In the genomic region with DNA sequence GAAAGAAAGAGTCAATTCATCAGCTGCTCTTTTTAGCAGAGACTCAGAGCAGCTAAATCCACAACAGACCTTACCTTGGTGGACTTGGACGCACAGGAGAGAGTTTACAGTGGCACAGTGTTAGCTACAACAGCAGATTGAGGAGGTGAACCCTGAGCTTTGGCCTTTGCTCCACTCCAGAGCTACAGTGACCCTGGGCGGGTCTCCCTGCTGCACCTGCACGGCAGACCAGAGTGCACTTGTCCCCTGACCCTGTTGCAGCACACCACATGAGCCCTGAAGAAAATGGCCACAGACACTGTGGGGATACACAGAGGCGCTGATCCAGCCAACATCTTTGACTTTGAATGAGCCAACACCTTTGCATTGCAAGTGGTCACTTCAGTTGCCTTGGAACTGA, we compare ENCODE assay signal across 2 cellular contexts.
A peak's percentile ranks its signal among the peaks of the same experiment; 100 is the strongest.
TF ChIP-seq lines count a peak whose summit lies in the region.

No MANE protein-coding gene starts in this region.

TF ChIP-seq in HepG2, 621 proteins besides CTCF, POLR2A, EP300 and RAD21 (continues in another document):
- TF ChIP-seq, protein P1, sequence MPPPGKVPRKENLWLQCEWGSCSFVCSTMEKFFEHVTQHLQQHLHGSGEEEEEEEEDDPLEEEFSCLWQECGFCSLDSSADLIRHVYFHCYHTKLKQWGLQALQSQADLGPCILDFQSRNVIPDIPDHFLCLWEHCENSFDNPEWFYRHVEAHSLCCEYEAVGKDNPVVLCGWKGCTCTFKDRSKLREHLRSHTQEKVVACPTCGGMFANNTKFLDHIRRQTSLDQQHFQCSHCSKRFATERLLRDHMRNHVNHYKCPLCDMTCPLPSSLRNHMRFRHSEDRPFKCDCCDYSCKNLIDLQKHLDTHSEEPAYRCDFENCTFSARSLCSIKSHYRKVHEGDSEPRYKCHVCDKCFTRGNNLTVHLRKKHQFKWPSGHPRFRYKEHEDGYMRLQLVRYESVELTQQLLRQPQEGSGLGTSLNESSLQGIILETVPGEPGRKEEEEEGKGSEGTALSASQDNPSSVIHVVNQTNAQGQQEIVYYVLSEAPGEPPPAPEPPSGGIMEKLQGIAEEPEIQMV (CRISPR knock-in tag; IDR thresholded peaks at IDR 0.05; ENCODE audit: low read depth), result 0 out of 2 replicates have a peak, but pooled peaks have one; percentile 46
- TF ChIP-seq NCOA5 (CRISPR knock-in tag; IDR thresholded peaks at IDR 0.05) (no peak), ZNF670 (CRISPR knock-in tag; IDR thresholded peaks at IDR 0.05; ENCODE audit: borderline replicate concordance) (peak; percentile 96), ZNF709 (CRISPR knock-in tag; IDR thresholded peaks at IDR 0.05) (0 out of 2 replicates have a peak, but pooled peaks have one; percentile 28), CENPX (CRISPR knock-in tag; IDR thresholded peaks at IDR 0.05) (no peak), ZSCAN9 (CRISPR knock-in tag; IDR thresholded peaks at IDR 0.05; ENCODE audit: borderline replicate concordance) (no peak), ZSCAN29 (CRISPR knock-in tag; conservative IDR thresholded peaks at IDR 0.05) (no peak), CREB1 (IDR thresholded peaks at IDR 0.05) (no peak), CREB1 (CRISPR knock-in tag; IDR thresholded peaks at IDR 0.05) (peak; percentile 13; the same call in 1 of the 2 replicates), RBM22 (optimal IDR thresholded peaks at IDR 0.05; ENCODE audit: low read length) (no peak), ZBTB7B (CRISPR knock-in tag; IDR thresholded peaks at IDR 0.05) (0 out of 2 replicates have a peak, but pooled peaks have one; percentile 33), GTF3A (CRISPR knock-in tag; conservative IDR thresholded peaks at IDR 0.05) (no peak), HNRNPUL1 (IDR thresholded peaks at IDR 0.05; ENCODE audit: low read depth, low read length) (no peak), PHF20 (CRISPR knock-in tag; IDR thresholded peaks at IDR 0.05) (peak; percentile 56; the same call in 1 of the 2 replicates)
- TF ChIP-seq, protein P2, sequence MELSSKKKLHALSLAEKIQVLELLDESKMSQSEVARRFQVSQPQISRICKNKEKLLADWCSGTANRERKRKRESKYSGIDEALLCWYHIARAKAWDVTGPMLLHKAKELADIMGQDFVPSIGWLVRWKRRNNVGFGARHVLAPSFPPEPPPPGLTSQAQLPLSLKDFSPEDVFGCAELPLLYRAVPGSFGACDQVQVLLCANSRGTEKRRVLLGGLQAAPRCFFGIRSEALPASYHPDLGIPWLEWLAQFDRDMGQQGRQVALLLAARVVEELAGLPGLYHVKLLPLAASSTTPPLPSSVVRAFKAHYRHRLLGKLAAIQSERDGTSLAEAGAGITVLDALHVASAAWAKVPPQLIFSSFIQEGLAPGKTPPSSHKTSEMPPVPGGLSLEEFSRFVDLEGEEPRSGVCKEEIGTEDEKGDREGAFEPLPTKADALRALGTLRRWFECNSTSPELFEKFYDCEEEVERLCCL (CRISPR knock-in tag; IDR thresholded peaks at IDR 0.05; ENCODE audit: borderline replicate concordance), result no peak
- TF ChIP-seq, protein P3, sequence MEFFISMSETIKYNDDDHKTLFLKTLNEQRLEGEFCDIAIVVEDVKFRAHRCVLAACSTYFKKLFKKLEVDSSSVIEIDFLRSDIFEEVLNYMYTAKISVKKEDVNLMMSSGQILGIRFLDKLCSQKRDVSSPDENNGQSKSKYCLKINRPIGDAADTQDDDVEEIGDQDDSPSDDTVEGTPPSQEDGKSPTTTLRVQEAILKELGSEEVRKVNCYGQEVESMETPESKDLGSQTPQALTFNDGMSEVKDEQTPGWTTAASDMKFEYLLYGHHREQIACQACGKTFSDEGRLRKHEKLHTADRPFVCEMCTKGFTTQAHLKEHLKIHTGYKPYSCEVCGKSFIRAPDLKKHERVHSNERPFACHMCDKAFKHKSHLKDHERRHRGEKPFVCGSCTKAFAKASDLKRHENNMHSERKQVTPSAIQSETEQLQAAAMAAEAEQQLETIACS (CRISPR knock-in tag; IDR thresholded peaks at IDR 0.05), result no peak
- TF ChIP-seq, protein P4, sequence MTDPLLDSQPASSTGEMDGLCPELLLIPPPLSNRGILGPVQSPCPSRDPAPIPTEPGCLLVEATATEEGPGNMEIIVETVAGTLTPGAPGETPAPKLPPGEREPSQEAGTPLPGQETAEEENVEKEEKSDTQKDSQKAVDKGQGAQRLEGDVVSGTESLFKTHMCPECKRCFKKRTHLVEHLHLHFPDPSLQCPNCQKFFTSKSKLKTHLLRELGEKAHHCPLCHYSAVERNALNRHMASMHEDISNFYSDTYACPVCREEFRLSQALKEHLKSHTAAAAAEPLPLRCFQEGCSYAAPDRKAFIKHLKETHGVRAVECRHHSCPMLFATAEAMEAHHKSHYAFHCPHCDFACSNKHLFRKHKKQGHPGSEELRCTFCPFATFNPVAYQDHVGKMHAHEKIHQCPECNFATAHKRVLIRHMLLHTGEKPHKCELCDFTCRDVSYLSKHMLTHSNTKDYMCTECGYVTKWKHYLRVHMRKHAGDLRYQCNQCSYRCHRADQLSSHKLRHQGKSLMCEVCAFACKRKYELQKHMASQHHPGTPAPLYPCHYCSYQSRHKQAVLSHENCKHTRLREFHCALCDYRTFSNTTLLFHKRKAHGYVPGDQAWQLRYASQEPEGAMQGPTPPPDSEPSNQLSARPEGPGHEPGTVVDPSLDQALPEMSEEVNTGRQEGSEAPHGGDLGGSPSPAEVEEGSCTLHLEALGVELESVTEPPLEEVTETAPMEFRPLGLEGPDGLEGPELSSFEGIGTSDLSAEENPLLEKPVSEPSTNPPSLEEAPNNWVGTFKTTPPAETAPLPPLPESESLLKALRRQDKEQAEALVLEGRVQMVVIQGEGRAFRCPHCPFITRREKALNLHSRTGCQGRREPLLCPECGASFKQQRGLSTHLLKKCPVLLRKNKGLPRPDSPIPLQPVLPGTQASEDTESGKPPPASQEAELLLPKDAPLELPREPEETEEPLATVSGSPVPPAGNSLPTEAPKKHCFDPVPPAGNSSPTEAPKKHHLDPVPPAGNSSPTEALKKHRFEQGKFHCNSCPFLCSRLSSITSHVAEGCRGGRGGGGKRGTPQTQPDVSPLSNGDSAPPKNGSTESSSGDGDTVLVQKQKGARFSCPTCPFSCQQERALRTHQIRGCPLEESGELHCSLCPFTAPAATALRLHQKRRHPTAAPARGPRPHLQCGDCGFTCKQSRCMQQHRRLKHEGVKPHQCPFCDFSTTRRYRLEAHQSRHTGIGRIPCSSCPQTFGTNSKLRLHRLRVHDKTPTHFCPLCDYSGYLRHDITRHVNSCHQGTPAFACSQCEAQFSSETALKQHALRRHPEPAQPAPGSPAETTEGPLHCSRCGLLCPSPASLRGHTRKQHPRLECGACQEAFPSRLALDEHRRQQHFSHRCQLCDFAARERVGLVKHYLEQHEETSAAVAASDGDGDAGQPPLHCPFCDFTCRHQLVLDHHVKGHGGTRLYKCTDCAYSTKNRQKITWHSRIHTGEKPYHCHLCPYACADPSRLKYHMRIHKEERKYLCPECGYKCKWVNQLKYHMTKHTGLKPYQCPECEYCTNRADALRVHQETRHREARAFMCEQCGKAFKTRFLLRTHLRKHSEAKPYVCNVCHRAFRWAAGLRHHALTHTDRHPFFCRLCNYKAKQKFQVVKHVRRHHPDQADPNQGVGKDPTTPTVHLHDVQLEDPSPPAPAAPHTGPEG (CRISPR knock-in tag; IDR thresholded peaks at IDR 0.05), result no peak

TF ChIP-seq in SK-N-SH treated with all-trans-retinoic acid at 6 μM for 48 hours, 23 proteins besides CTCF, POLR2A, EP300 and RAD21:
- no peak for TF ChIP-seq ARNTL (CRISPR knock-in tag; IDR thresholded peaks at IDR 0.05; ENCODE audit: borderline replicate concordance, low read depth)
- TF ChIP-seq ESRRG (CRISPR knock-in tag; IDR thresholded peaks at IDR 0.05), result no peak
- TF ChIP-seq, protein P5, sequence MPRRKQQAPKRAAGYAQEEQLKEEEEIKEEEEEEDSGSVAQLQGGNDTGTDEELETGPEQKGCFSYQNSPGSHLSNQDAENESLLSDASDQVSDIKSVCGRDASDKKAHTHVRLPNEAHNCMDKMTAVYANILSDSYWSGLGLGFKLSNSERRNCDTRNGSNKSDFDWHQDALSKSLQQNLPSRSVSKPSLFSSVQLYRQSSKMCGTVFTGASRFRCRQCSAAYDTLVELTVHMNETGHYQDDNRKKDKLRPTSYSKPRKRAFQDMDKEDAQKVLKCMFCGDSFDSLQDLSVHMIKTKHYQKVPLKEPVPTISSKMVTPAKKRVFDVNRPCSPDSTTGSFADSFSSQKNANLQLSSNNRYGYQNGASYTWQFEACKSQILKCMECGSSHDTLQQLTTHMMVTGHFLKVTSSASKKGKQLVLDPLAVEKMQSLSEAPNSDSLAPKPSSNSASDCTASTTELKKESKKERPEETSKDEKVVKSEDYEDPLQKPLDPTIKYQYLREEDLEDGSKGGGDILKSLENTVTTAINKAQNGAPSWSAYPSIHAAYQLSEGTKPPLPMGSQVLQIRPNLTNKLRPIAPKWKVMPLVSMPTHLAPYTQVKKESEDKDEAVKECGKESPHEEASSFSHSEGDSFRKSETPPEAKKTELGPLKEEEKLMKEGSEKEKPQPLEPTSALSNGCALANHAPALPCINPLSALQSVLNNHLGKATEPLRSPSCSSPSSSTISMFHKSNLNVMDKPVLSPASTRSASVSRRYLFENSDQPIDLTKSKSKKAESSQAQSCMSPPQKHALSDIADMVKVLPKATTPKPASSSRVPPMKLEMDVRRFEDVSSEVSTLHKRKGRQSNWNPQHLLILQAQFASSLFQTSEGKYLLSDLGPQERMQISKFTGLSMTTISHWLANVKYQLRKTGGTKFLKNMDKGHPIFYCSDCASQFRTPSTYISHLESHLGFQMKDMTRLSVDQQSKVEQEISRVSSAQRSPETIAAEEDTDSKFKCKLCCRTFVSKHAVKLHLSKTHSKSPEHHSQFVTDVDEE (CRISPR knock-in tag; IDR thresholded peaks at IDR 0.05), result no peak
- no peak for TF ChIP-seq SNAI2 (CRISPR knock-in tag; IDR thresholded peaks at IDR 0.05)
- TF ChIP-seq, protein P6, sequence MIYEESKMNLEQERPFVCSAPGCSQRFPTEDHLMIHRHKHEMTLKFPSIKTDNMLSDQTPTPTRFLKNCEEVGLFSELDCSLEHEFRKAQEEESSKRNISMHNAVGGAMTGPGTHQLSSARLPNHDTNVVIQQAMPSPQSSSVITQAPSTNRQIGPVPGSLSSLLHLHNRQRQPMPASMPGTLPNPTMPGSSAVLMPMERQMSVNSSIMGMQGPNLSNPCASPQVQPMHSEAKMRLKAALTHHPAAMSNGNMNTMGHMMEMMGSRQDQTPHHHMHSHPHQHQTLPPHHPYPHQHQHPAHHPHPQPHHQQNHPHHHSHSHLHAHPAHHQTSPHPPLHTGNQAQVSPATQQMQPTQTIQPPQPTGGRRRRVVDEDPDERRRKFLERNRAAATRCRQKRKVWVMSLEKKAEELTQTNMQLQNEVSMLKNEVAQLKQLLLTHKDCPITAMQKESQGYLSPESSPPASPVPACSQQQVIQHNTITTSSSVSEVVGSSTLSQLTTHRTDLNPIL (CRISPR knock-in tag; IDR thresholded peaks at IDR 0.05; ENCODE audit: low read depth), result no peak
- TF ChIP-seq ZNF70 (CRISPR knock-in tag; IDR thresholded peaks at IDR 0.05), result no peak
- TF ChIP-seq OSR1 (CRISPR knock-in tag; IDR thresholded peaks at IDR 0.05), result no peak
- TF ChIP-seq, protein P7, sequence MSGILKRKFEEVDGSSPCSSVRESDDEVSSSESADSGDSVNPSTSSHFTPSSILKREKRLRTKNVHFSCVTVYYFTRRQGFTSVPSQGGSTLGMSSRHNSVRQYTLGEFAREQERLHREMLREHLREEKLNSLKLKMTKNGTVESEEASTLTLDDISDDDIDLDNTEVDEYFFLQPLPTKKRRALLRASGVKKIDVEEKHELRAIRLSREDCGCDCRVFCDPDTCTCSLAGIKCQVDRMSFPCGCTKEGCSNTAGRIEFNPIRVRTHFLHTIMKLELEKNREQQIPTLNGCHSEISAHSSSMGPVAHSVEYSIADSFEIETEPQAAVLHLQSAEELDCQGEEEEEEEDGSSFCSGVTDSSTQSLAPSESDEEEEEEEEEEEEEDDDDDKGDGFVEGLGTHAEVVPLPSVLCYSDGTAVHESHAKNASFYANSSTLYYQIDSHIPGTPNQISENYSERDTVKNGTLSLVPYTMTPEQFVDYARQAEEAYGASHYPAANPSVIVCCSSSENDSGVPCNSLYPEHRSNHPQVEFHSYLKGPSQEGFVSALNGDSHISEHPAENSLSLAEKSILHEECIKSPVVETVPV (CRISPR knock-in tag; IDR thresholded peaks at IDR 0.05), result no peak
- no peak for TF ChIP-seq GLIS3 (CRISPR knock-in tag; IDR thresholded peaks at IDR 0.05)
- no peak for TF ChIP-seq ZFP30 (CRISPR knock-in tag; IDR thresholded peaks at IDR 0.05)
- no peak for TF ChIP-seq TCF4 (CRISPR knock-in tag; IDR thresholded peaks at IDR 0.05; ENCODE audit: borderline replicate concordance)
